In genomic region chr2:113124181-113124961, GRCh38 we compare ENCODE assay signal across 8 cellular contexts. TPM values are rescaled to one million over a fixed set of nuclear protein-coding genes. Genes with fewer than 3 reads are reported as not detected.
A peak's percentile ranks its signal among the peaks of the same experiment; 100 is the strongest.
DNase-seq lines count a peak whose midpoint lies in the region; ATAC-seq and TF ChIP-seq lines count a peak whose summit lies in the region.

No MANE protein-coding gene starts in this region.

- H3K4me3 Mint-ChIP-seq in endothelial cell (ENCODE audit: unreplicated experiment): no peak overlapping the region
- H3K4me3 Mint-ChIP-seq in stimulated activated memory B cell treated with anti-CD40 and anti-IgM and Interleukin-4, amounts not matched to agents 10 μg/mL and 1 μg/mL and 100 μg/mL, for 72 hours: no peak overlapping the region

- peaks cover 4% of the 10 kb centered on the region for H3K27me3 Mint-ChIP-seq in endothelial cell (ENCODE audit: unreplicated experiment)
- H3K27me3 Mint-ChIP-seq in stimulated activated memory B cell treated with anti-CD40 and anti-IgM and Interleukin-4, amounts not matched to agents 10 μg/mL and 1 μg/mL and 100 μg/mL, for 72 hours: no peaks in the 10 kb centered on the region

- peaks cover 0 to 36% (median 2%) of the 10 kb centered on the region in 12 donors for H3K4me1 ChIP-seq in heart left ventricle

- peaks cover 30% of the 10 kb centered on the region for H3K4me1 Mint-ChIP-seq in endothelial cell (ENCODE audit: unreplicated experiment)
- H3K4me1 Mint-ChIP-seq in stimulated activated memory B cell treated with anti-CD40 and anti-IgM and Interleukin-4, amounts not matched to agents 10 μg/mL and 1 μg/mL and 100 μg/mL, for 72 hours: peaks cover 42% of the 10 kb centered on the region

- H3K27ac Mint-ChIP-seq in endothelial cell (ENCODE audit: unreplicated experiment): peak overlapping the region; percentile 30
- H3K27ac Mint-ChIP-seq in stimulated activated memory B cell treated with anti-CD40 and anti-IgM and Interleukin-4, amounts not matched to agents 10 μg/mL and 1 μg/mL and 100 μg/mL, for 72 hours: no peak overlapping the region

- H3K4me3 ChIP-seq in heart left ventricle: no peak overlapping the region
- no peak overlapping the region for H3K4me3 ChIP-seq in MG63

- H3K9me3 Mint-ChIP-seq in endothelial cell (ENCODE audit: unreplicated experiment): no peaks in the 10 kb centered on the region
- no peaks in the 10 kb centered on the region for H3K9me3 Mint-ChIP-seq in stimulated activated memory B cell treated with anti-CD40 and anti-IgM and Interleukin-4, amounts not matched to agents 10 μg/mL and 1 μg/mL and 100 μg/mL, for 72 hours

- no peaks in the 10 kb centered on the region for H3K9me3 ChIP-seq in heart left ventricle
- no peaks in the 10 kb centered on the region for H3K9me3 ChIP-seq in MG63

- no peak for TF ChIP-seq POLR2A in heart left ventricle (IDR thresholded peaks at IDR 0.05)

- H3K27me3 ChIP-seq in heart left ventricle: no peaks in the 10 kb centered on the region
- H3K27me3 ChIP-seq in MG63: peaks cover 2% of the 10 kb centered on the region; the same call in 1 of the 2 replicates

- 33 to 37% (median 34%) methylated on average over 12 of the region's 12 CpGs for WGBS in heart left ventricle, 4 donors

- ATAC-seq in heart left ventricle: peak in 3 of 4 donors; percentile 57 to 70 (median 64)
- ATAC-seq in Right ventricle myocardium inferior: no peak
- ATAC-seq in stimulated activated memory B cell treated with anti-CD40 and anti-IgM and Interleukin-4, amounts not matched to agents 10 μg/mL and 1 μg/mL and 100 μg/mL, for 72 hours: peak; percentile 62
- no peak for ATAC-seq in GM21381 (IDR thresholded peaks at IDR 0.05; ENCODE audit: unreplicated experiment)

- intact Hi-C loops in heart left ventricle (cut with DNase I): no loop called here
- intact Hi-C loops in Right ventricle myocardium inferior (cut with DNase I): no loop called here

- peak overlapping the region in 1 of 12 donors; percentile 73 for H3K27ac ChIP-seq in heart left ventricle

- no peak for DNase-seq in heart left ventricle
- no peak for DNase-seq in Right ventricle myocardium inferior (ENCODE audit: missing footprints)
- DNase-seq in MG63: peak; percentile 54
- DNase-seq in endothelial cell (ENCODE audit: low spot score): no peak
- no peak for DNase-seq in activated CD8-positive, alpha-beta memory T cell treated with anti-CD3 and anti-CD28 coated beads, Interleukin-2, amount 50 U/mL, for 4 hours
- no peak for DNase-seq in stimulated activated CD4-positive, alpha-beta T cell treated with anti-CD3 and anti-CD28 coated beads, Interleukin-4, amount 100 ng/mL, for 24 hours

- no peaks in the 10 kb centered on the region for H3K36me3 ChIP-seq in heart left ventricle
- H3K36me3 ChIP-seq in MG63: no peaks in the 10 kb centered on the region

- no peaks in the 10 kb centered on the region for H3K36me3 Mint-ChIP-seq in endothelial cell (ENCODE audit: low read depth, unreplicated experiment)
- no peaks in the 10 kb centered on the region for H3K36me3 Mint-ChIP-seq in stimulated activated memory B cell treated with anti-CD40 and anti-IgM and Interleukin-4, amounts not matched to agents 10 μg/mL and 1 μg/mL and 100 μg/mL, for 72 hours

- TF ChIP-seq CTCF in heart left ventricle (IDR thresholded peaks at IDR 0.05) (no peak), endothelial cell (IDR thresholded peaks at IDR 0.05; ENCODE audit: unreplicated experiment) (no peak)

RNA-seq across cellular contexts. Expression of gene IL1RN, which starts 3.0 kb away (rescaled TPM):
- 10 to 100 TPM in 1 of 9 donors, 1 to 10 TPM in 4, under 1 TPM in 4; 0.16 to 11.4 (median 1.0) TPM for total RNA-seq in heart left ventricle
- under 1 TPM; 0.34 to 0.60 TPM for polyA plus RNA-seq in heart left ventricle
- 0.89 TPM for total RNA-seq in Right ventricle myocardium inferior
- total RNA-seq in MG63 (2014; rRNA removed; shearing (Covaris generic); ENCODE audit: low replicate concordance): 0.86 and 7.1 TPM in 2 replicates
- not detected for total RNA-seq in endothelial cell (ENCODE audit: unreplicated experiment)

RNA-seq across cellular contexts. Expression of gene PSD4, which starts 49.4 kb away (rescaled TPM):
- total RNA-seq in heart left ventricle (10 to 100 TPM in 1 of 9 donors, 1 to 10 TPM in 5, under 1 TPM in 3; 0.65 to 23.4 (median 1.9) TPM), Right ventricle myocardium inferior (3.4 TPM), endothelial cell (ENCODE audit: unreplicated experiment) (1.9 TPM)
- 1 to 10 TPM in 1 of 2 donors, under 1 TPM in 1; 0.99 to 1.6 TPM for polyA plus RNA-seq in heart left ventricle
- total RNA-seq in MG63 (2014; rRNA removed; shearing (Covaris generic); ENCODE audit: low replicate concordance): 0.16 and 0.59 TPM in 2 replicates

RNA-seq across cellular contexts. Expression of gene IL1F10, which starts 56.6 kb away (rescaled TPM):
- not detected for total RNA-seq in heart left ventricle
- polyA plus RNA-seq in heart left ventricle: not detected
- not detected for total RNA-seq in Right ventricle myocardium inferior
- not detected in 2 replicates for total RNA-seq in MG63 (2014; rRNA removed; shearing (Covaris generic); ENCODE audit: low replicate concordance)
- not detected for total RNA-seq in endothelial cell (ENCODE audit: unreplicated experiment)

Comparison
In these comparisons a context has a peak if more than half of its experiments do, and no peak if none do; other contexts are left out.
1. ATAC-seq: peak in heart left ventricle (3 of 4) and stimulated activated memory B cell treated with anti-CD40 and anti-IgM and Interleukin-4, amounts not matched to agents 10 μg/mL and 1 μg/mL and 100 μg/mL, for 72 hours (single experiment); none in Right ventricle myocardium inferior (single experiment) and GM21381 (single experiment).